Comparison of ENCODE assay signal across 20 cellular contexts in the genomic region with DNA sequence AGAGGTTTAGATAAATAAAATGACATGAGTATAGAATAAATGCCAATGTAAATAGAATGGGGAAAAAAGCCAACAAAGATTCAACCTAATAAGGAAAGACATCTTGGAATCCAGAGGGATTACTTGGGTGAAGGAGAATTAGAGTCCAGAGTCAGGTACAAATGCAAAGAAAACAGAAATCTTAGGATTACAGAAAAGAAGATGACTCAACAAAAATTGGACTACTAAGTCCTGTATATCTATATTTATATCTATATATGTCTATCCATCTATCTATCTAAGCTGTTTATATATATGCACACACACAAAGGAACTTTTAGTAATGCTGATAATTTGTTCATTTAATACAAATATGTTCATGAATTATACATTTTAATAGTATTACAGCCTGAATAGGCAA. TPM values are rescaled to one million over a fixed set of nuclear protein-coding genes. Genes with fewer than 3 reads are reported as not detected.
DNase-seq lines count a peak whose midpoint lies in the region; ATAC-seq, FAIRE-seq and TF ChIP-seq lines count a peak whose summit lies in the region.
"Had no signal": no experiment of that assay in that cellular context is flagged by ENCODE, and none has a peak within 500 bp of the region (broad histone marks: within the 10 kb centered on the region; RNA-seq: fewer than 3 reads in every experiment).

No MANE protein-coding gene starts in this region.

- ATAC-seq in IMR-90 (ENCODE audit: low read depth) (no peak), K562 (no peak), sciatic nerve (no peak)
- ATAC-seq: GM23338 had no signal

- CTCF ChIA-PET in MCF 10A (lab: Yijun Ruan, JAX): interaction anchor here (0.7 kb wide), 1 partner anchor 17 kb away, joined by 3 read pairs; no protein-coding TSS in a partner anchor
- CTCF ChIA-PET in mammary epithelial cell (lab: Charles Lee; ENCODE audit: low non-redundant PET): no interaction called here
- CTCF ChIA-PET in IMR-90 (lab: Yijun Ruan, JAX): no interaction called here
- CTCF ChIA-PET in K562 (lab: Yijun Ruan, JAX; ENCODE audit: low intra/inter-chr PET ratio): no interaction called here

- no peak for TF ChIP-seq RAD21 in IMR-90 (IDR thresholded peaks at IDR 0.05; ENCODE audit: low read length)
- no peak for TF ChIP-seq RAD21 in K562 (CRISPR knock-in tag; conservative IDR thresholded peaks at IDR 0.05 in 1 of 2, IDR thresholded peaks at IDR 0.05 in 1 of 2)

- no peak overlapping the region for H3K14ac ChIP-seq in IMR-90 (replicated peaks; ENCODE audit: low read depth, low read length)

- POLR2A ChIA-PET in MCF 10A (lab: Yijun Ruan, JAX) (no interaction called here), IMR-90 (lab: Charles Lee; ENCODE audit: unreplicated experiment) (no interaction called here), K562 (lab: Yijun Ruan, JAX) (no interaction called here)

- H3K36me3 Mint-ChIP-seq in MCF 10A (ENCODE audit: insufficient read depth, unreplicated experiment): peaks cover 19% of the 10 kb centered on the region

- no peak overlapping the region for H3K27ac Mint-ChIP-seq in MCF 10A (ENCODE audit: low read depth, unreplicated experiment)
- H3K27ac Mint-ChIP-seq: CD14-positive monocyte; CD4-positive, alpha-beta memory T cell; GM23338; HFFc6 had no signal

- H3K27ac ChIP-seq in mammary epithelial cell (ENCODE audit: insufficient read depth, low read depth, low read length) (no peak overlapping the region), IMR-90 (ENCODE audit: insufficient read depth, low read length) (no peak overlapping the region), K562 (ENCODE audit: extremely low read depth, low read depth, low read length) (no peak overlapping the region)
- H3K27ac ChIP-seq: BLaER1 had no signal

- H2AFZ ChIP-seq in mammary epithelial cell (ENCODE audit: low read depth, low read length): no peak overlapping the region
- H2AFZ ChIP-seq in IMR-90 (replicated peaks; ENCODE audit: low read length, poor library complexity): no peak overlapping the region
- H2AFZ ChIP-seq in K562 (ENCODE audit: low read depth, low read length): no peak overlapping the region
- H2AFZ ChIP-seq: GM23338 had no signal

- dilution Hi-C loops in mammary epithelial cell (cut with HindIII; ENCODE audit: low sequenced_read_pairs) (no loop called here), IMR-90 (cut with HindIII; ENCODE audit: low sequenced_read_pairs, unreplicated experiment) (no loop called here)

- H3K9ac ChIP-seq in mammary epithelial cell (ENCODE audit: insufficient read depth, low read length) (no peak overlapping the region), IMR-90 (ENCODE audit: low read depth, low read length) (no peak overlapping the region), K562 (ENCODE audit: insufficient read depth in 1 of 2, low read depth in 2 of 2, low read length in 2 of 2) (no peak overlapping the region)
- H3K9ac ChIP-seq: BLaER1 had no signal

- no peak overlapping the region for H4K5ac ChIP-seq in IMR-90 (ENCODE audit: low read depth, low read length)

- no peaks in the 10 kb centered on the region for H3K9me3 Mint-ChIP-seq in MCF 10A (ENCODE audit: unreplicated experiment)

- no peak overlapping the region for H4K8ac ChIP-seq in IMR-90 (ENCODE audit: low read depth in 2 of 2, low read length in 2 of 2)

- H2BK15ac ChIP-seq in IMR-90 (ENCODE audit: low read depth, low read length): no peak overlapping the region

- no peaks in the 10 kb centered on the region for H3K9me1 ChIP-seq in IMR-90 (ENCODE audit: insufficient read depth, low read length)
- H3K9me1 ChIP-seq in K562 (ENCODE audit: control insufficient read depth, insufficient read depth, low read length): no peaks in the 10 kb centered on the region

- H3K4me3 ChIP-seq in mammary epithelial cell (replicated peaks in 1 of 3; ENCODE audit: insufficient read depth in 1 of 3, low read depth in 2 of 3, low read length in 3 of 3) (no peak overlapping the region), IMR-90 (ENCODE audit: insufficient read depth, low read depth, low read length) (no peak overlapping the region), K562 (no peak overlapping the region)
- H3K4me3 ChIP-seq: BLaER1, GM23338 had no signal

- no peak overlapping the region for H2BK5ac ChIP-seq in IMR-90 (ENCODE audit: low read depth, low read length, poor library complexity, severe bottlenecking)

- H3K27me3 ChIP-seq in mammary epithelial cell (ENCODE audit: insufficient read depth, low read length) (no peaks in the 10 kb centered on the region), IMR-90 (ENCODE audit: control insufficient read depth, insufficient read depth, low read length) (no peaks in the 10 kb centered on the region), K562 (ENCODE audit: control insufficient read depth in 2 of 2, insufficient read depth in 2 of 2, low read length in 2 of 2) (no peaks in the 10 kb centered on the region)
- H3K27me3 ChIP-seq: BLaER1 had no signal

- H2AK9ac ChIP-seq in IMR-90 (replicated peaks; ENCODE audit: low read depth, low read length, poor library complexity): no peak overlapping the region

- TF ChIP-seq CTCF in MCF 10A (IDR thresholded peaks at IDR 0.05; ENCODE audit: unreplicated experiment) (no peak), mammary epithelial cell (conservative IDR thresholded peaks at IDR 0.05 in 1 of 2, IDR thresholded peaks at IDR 0.05 in 1 of 2; ENCODE audit: extremely low read depth in 1 of 2, insufficient read depth in 1 of 2, low read depth in 1 of 2, low read length in 2 of 2) (no peak), IMR-90 (conservative IDR thresholded peaks at IDR 0.05; ENCODE audit: low read depth, low read length) (no peak), K562 (IDR thresholded peaks at IDR 0.05 in 2 of 3, conservative IDR thresholded peaks at IDR 0.05 in 1 of 3; ENCODE audit: insufficient read depth in 2 of 3, low read depth in 1 of 3, low read length in 3 of 3) (no peak)

- peaks cover 9% of the 10 kb centered on the region for H3K4me1 Mint-ChIP-seq in MCF 10A (ENCODE audit: insufficient read depth, unreplicated experiment)
- H3K4me1 Mint-ChIP-seq: CD14-positive monocyte had no signal

- H4K20me1 ChIP-seq in mammary epithelial cell (ENCODE audit: insufficient read depth, low read length) (no peaks in the 10 kb centered on the region), IMR-90 (ENCODE audit: insufficient read depth, low read length) (no peaks in the 10 kb centered on the region), K562 (replicated peaks; ENCODE audit: control insufficient read depth, insufficient read depth, low read length) (no peaks in the 10 kb centered on the region)
- H4K20me1 ChIP-seq: BLaER1 had no signal

- in situ Hi-C loops in mammary epithelial cell (cut with MboI; ENCODE audit: low sequenced_read_pairs in 2 of 2): no loop called here
- in situ Hi-C loops in IMR-90 (cut with MboI; ENCODE audit: low sequenced_read_pairs): no loop called here
- in situ Hi-C loops in K562 (cut with MboI): no loop called here

- H2AK5ac ChIP-seq in IMR-90 (ENCODE audit: low read depth, low read length): no peak overlapping the region

- TSS peak; percentile 29 for BruUV-seq in MCF 10A (replicated peaks; lab: Mats Ljungman, UMichigan)
- no TSS peak for BruUV-seq in mammary epithelial cell (replicated peaks; lab: Mats Ljungman, UMichigan)
- BruUV-seq in IMR-90 (replicated peaks; lab: Mats Ljungman, UMichigan): no TSS peak
- BruUV-seq in K562 (replicated peaks; lab: Mats Ljungman, UMichigan): no TSS peak

- DNase-seq in MCF 10A (ENCODE audit: unreplicated experiment): no peak
- no peak for DNase-seq in mammary epithelial cell
- DNase-seq in IMR-90: no peak
- no peak for DNase-seq in K562 (ENCODE audit: extremely low read depth in 1 of 4, low spot score in 3 of 4)
- no peak for DNase-seq in HuH-7.5 (ENCODE audit: low spot score)
- DNase-seq in stimulated activated naive CD4-positive, alpha-beta T cell (lab: John Stamatoyannopoulos, UW): no peak
- no peak for DNase-seq in sciatic nerve (ENCODE audit: low spot score)
- DNase-seq: CD4-positive, alpha-beta memory T cell; DMS79; GDM1; HCEC 1CT; HFFc6 had no signal

- no peak overlapping the region for H3K4me3 Mint-ChIP-seq in MCF 10A (ENCODE audit: unreplicated experiment)
- H3K4me3 Mint-ChIP-seq: CD14-positive monocyte; CD4-positive, alpha-beta memory T cell; GM23338; HFFc6 had no signal

- no peak overlapping the region for H4K91ac ChIP-seq in IMR-90 (ENCODE audit: insufficient read depth, low read depth, low read length)

- TF ChIP-seq POLR2A in IMR-90 (IDR thresholded peaks at IDR 0.05; ENCODE audit: low read depth, low read length): no peak
- no peak for TF ChIP-seq POLR2A in K562 (conservative IDR thresholded peaks at IDR 0.05)

- 0 out of 4 replicates have a peak, but pooled peaks cover 0 to 2% of the 10 kb centered on the region in 2 experiments for H3K79me1 ChIP-seq in IMR-90 (ENCODE audit: low read depth in 1 of 2, low read length in 2 of 2)

- H2BK20ac ChIP-seq in IMR-90 (ENCODE audit: low read depth, low read length): no peak overlapping the region

- no peak overlapping the region for H3K18ac ChIP-seq in IMR-90 (ENCODE audit: low read depth, low read length)

- H3K9me3 ChIP-seq in mammary epithelial cell (replicated peaks; ENCODE audit: insufficient read depth, low read length): no peaks in the 10 kb centered on the region
- no peaks in the 10 kb centered on the region for H3K9me3 ChIP-seq in IMR-90 (ENCODE audit: control insufficient read depth, insufficient read depth, low read length)
- H3K9me3 ChIP-seq in K562 (replicated peaks; ENCODE audit: control insufficient read depth, insufficient read depth, low read depth, low read length): no peaks in the 10 kb centered on the region
- H3K9me3 ChIP-seq: BLaER1 had no signal

- H3K23ac ChIP-seq in IMR-90 (ENCODE audit: low read depth, low read length): no peak overlapping the region

- H3K56ac ChIP-seq in IMR-90 (ENCODE audit: extremely low read depth, insufficient read depth, low read length): no peak overlapping the region

- no peak for TF ChIP-seq EP300 in K562 (IDR thresholded peaks at IDR 0.05; ENCODE audit: low read length)

- intact Hi-C loops in MCF 10A (cut with micrococcal nuclease) (no loop called here), mammary epithelial cell (cut with micrococcal nuclease) (no loop called here), IMR-90 (cut with micrococcal nuclease) (no loop called here), K562 (cut with micrococcal nuclease) (no loop called here), sciatic nerve (cut with DNase I) (no loop called here)

- H3K79me2 ChIP-seq in mammary epithelial cell (ENCODE audit: insufficient read depth, low read length) (no peaks in the 10 kb centered on the region), K562 (ENCODE audit: control insufficient read depth, insufficient read depth, low read length) (no peaks in the 10 kb centered on the region)

- no peak overlapping the region for H2BK120ac ChIP-seq in IMR-90 (ENCODE audit: low read depth, low read length)

- H3K27me3 Mint-ChIP-seq in MCF 10A (ENCODE audit: insufficient read depth, unreplicated experiment): no peaks in the 10 kb centered on the region
- H3K27me3 Mint-ChIP-seq: CD4-positive, alpha-beta memory T cell had no signal

- H3K4me2 ChIP-seq in mammary epithelial cell (ENCODE audit: insufficient read depth, low read depth, low read length) (no peak overlapping the region), IMR-90 (ENCODE audit: low read depth, low read length) (no peak overlapping the region), K562 (ENCODE audit: insufficient read depth, low read length) (no peak overlapping the region)
- H3K4me2 ChIP-seq: BLaER1, GM23338 had no signal

- FAIRE-seq in K562 (lab: Jason Lieb, UNC): no peak
- FAIRE-seq: A204.1, GM12892, GM18507, H54, HTR-8/SVneo had no signal

- H3K4me1 ChIP-seq in mammary epithelial cell (ENCODE audit: insufficient read depth, low read length) (no peaks in the 10 kb centered on the region), IMR-90 (ENCODE audit: control insufficient read depth, insufficient read depth, low read length) (peaks cover 1% of the 10 kb centered on the region; the same call in 1 of the 2 replicates), K562 (replicated peaks in 1 of 2; ENCODE audit: control insufficient read depth in 2 of 2, insufficient read depth in 2 of 2, low read length in 2 of 2) (no peaks in the 10 kb centered on the region)
- H3K4me1 ChIP-seq: BLaER1 had no signal

- H3K36me3 ChIP-seq in mammary epithelial cell (ENCODE audit: insufficient read depth, low read length): peaks cover 2% of the 10 kb centered on the region
- no peaks in the 10 kb centered on the region for H3K36me3 ChIP-seq in IMR-90 (ENCODE audit: control insufficient read depth, insufficient read depth, low read length)
- H3K36me3 ChIP-seq in K562 (ENCODE audit: control insufficient read depth, insufficient read depth, low read length): no peaks in the 10 kb centered on the region
- H3K36me3 ChIP-seq: BLaER1 had no signal

- H3K4ac ChIP-seq in IMR-90 (ENCODE audit: low read depth, low read length): no peak overlapping the region

RNA-seq across cellular contexts. Expression of gene FAM174A, which starts 27.6 kb away (rescaled TPM):
- total RNA-seq in MCF 10A (2022): 9.7 and 15.4 TPM in 2 replicates
- total RNA-seq in mammary epithelial cell: 10 to 100 TPM; 16.6 to 37.3 TPM
- 8.0 TPM for polyA plus RNA-seq in mammary epithelial cell
- polyA minus RNA-seq in mammary epithelial cell: not detected
- 2.7 and 5.0 TPM in 2 replicates for total RNA-seq in IMR-90 (2012; rRNA removed)
- 10.3 and 13.1 TPM in 2 replicates for polyA plus RNA-seq in IMR-90 (2012; rRNA removed)
- polyA plus RNA-seq in IMR-90 (2012; cell fraction: cytosol; rRNA removed): 19.0 and 23.4 TPM in 2 replicates
- 3.2 and 11.1 TPM in 2 replicates for polyA plus RNA-seq in IMR-90 (2012; cell fraction: nucleus; rRNA removed; ENCODE audit: low replicate concordance)
- 1.5 TPM in 2 replicates for total RNA-seq in K562 (2011; cell fraction: chromatin; rRNA removed; ENCODE audit: low replicate concordance)
- total RNA-seq in K562 (2011; cell fraction: nucleolus; rRNA removed): 3.7 and 4.9 TPM in 2 replicates
- total RNA-seq in K562 (2011; cell fraction: nucleoplasm; rRNA removed): 2.1 and 2.2 TPM in 2 replicates
- 2.1 and 2.3 TPM in 2 replicates for total RNA-seq in K562 (2014; rRNA removed)
- total RNA-seq in K562 (2014; rRNA removed; fragmentation: Illumina TruSeq; extraction: Trizol): 0.51 and 0.96 TPM in 2 replicates
- 1.2 and 1.6 TPM in 2 replicates for total RNA-seq in K562 (2015; rRNA removed; fragmentation: Illumina TruSeq; extraction: Trizol)
- 1.4 and 2.1 TPM in 2 replicates for total RNA-seq in K562 (2021)
- 0.53 and 1.2 TPM in 2 replicates for polyA plus RNA-seq in K562 (2011; rRNA removed)
- 0.62 and 4.9 TPM in 2 replicates for polyA plus RNA-seq in K562 (2011; cell fraction: cytosol; rRNA removed)
- 0.32 and 2.5 TPM in 2 replicates for polyA plus RNA-seq in K562 (2011; cell fraction: nucleus; rRNA removed)
- polyA plus RNA-seq in K562 (2012): 2.0 and 2.1 TPM in 2 replicates
- polyA plus RNA-seq in K562 (2014; fragmentation: Illumina TruSeq; extraction: Trizol): 0.95 and 1.1 TPM in 2 replicates
- polyA plus RNA-seq in K562 (2014; fragmentation: Nextera tagmentation; extraction: Ambion mirVana): under 1 TPM; 0.14 to 0.39 TPM
- polyA plus RNA-seq in K562 (2014; rRNA removed): 2.1 and 2.9 TPM in 2 replicates
- polyA minus RNA-seq in K562 (2011; rRNA and poly(A)+ RNA removed): 0.24 and 1.2 TPM in 2 replicates
- polyA minus RNA-seq in K562 (2011; cell fraction: cytosol; rRNA and poly(A)+ RNA removed): 0.57 and 4.0 TPM in 2 replicates
- 4.2 and 7.1 TPM in 2 replicates for polyA minus RNA-seq in K562 (2011; cell fraction: nucleus; rRNA and poly(A)+ RNA removed)
- total RNA-seq in sciatic nerve: 14.5 TPM
